Comparison of ENCODE assay signal across 8 cellular contexts in the genomic region with DNA sequence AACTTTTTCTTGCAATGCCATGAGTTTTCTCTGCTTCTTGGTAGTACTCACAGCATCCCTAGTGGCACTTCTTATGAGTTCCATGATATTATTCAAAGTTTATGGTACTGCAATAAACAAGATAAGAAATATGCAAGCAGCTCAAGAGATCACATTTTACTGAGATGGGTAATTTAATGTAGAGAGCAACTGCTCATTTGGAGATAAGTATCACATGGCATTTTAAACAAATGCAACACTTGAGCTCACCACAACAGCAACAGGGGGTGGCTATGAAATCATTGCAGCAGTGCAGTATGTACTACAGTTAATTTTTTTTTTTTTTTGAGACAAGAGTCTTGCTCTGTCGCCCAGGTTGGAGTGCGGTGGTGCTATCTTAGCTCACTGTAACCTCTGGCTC.
"Had no signal": no experiment of that assay in that cellular context is flagged by ENCODE, and none has a peak within 500 bp of the region (broad histone marks: within the 10 kb centered on the region; RNA-seq: fewer than 3 reads in every experiment).

No MANE protein-coding gene starts in this region.

- H3K4me3 ChIP-seq: GM23338, K562 had no signal

- FAIRE-seq: H1, H54, HTR-8/SVneo, K562 had no signal

- DNase-seq: H9, HCEC 1CT, IMR-90 had no signal
